8 cellular contexts compared by ENCODE assay signal in the genomic region with DNA sequence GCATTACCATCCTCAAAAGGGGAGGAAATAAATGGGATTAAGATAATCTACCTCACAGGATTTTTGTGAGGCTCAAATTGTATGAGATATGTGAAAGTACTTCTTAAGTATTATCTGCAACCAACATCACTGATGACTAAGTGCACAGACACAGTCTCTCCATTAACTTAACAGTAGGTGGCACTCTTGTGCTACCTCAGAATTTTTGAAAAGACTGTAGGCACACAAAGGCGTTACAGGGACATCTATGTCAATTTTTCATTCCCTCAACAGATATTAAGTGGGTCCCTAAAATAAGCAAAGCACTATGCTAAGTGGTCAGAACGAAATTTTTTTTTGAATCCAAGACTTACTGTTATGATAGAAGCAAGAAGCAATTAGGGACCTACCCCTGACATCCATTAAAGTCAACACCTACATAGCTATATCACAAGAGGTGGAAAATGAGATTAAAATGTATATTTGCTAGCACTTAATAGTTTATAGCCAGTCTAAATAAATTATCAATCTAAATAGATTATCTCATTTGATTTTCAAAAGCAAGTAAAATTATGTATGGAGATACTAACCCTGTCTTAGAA. TPM values are rescaled to one million over a fixed set of nuclear protein-coding genes. Genes with fewer than 3 reads are reported as not detected.
DNase-seq lines count a peak whose midpoint lies in the region; ATAC-seq and TF ChIP-seq lines count a peak whose summit lies in the region.

No MANE protein-coding gene starts in this region.

- H3F3A ChIP-seq in MM.1S (ENCODE audit: insufficient read depth, low read length) (no peaks in the 10 kb centered on the region), SK-N-SH (replicated peaks; ENCODE audit: insufficient read depth) (peaks cover 31% of the 10 kb centered on the region)

- peaks cover 0 to 5% (median 1%) of the 10 kb centered on the region in 4 donors for H3K4me1 Mint-ChIP-seq in naive thymus-derived CD8-positive, alpha-beta T cell

- no peaks in the 10 kb centered on the region for H3K79me1 ChIP-seq in neuronal stem cell (ENCODE audit: low read depth, low read length)

- H3K14ac ChIP-seq in neuronal stem cell (ENCODE audit: low read length), result no peak overlapping the region

- H3K9me3 ChIP-seq in MM.1S (replicated peaks; ENCODE audit: insufficient read depth, low read length), result no peaks in the 10 kb centered on the region
- H3K9me3 ChIP-seq in SK-N-SH, result no peaks in the 10 kb centered on the region
- no peaks in the 10 kb centered on the region for H3K9me3 ChIP-seq in neuronal stem cell (replicated peaks in 1 of 2; ENCODE audit: control insufficient read depth in 2 of 2, insufficient read depth in 1 of 2, low read depth in 1 of 2, low read length in 2 of 2)

- H3K9me2 ChIP-seq in MM.1S (replicated peaks; ENCODE audit: insufficient read depth, low read length) (no peaks in the 10 kb centered on the region), SK-N-SH (no peaks in the 10 kb centered on the region)

- H3K9ac ChIP-seq in MM.1S (ENCODE audit: low read length), result no peak overlapping the region
- no peak overlapping the region for H3K9ac ChIP-seq in SK-N-SH
- H3K9ac ChIP-seq in neuronal stem cell (ENCODE audit: low read depth, low read length, poor library complexity), result no peak overlapping the region

- ATAC-seq in esophagus mucosa, result peak; percentile 78
- ATAC-seq in naive thymus-derived CD8-positive, alpha-beta T cell, result peak; percentile 72 to 75

- peaks cover 16 to 88% (median 35%) of the 10 kb centered on the region in 3 donors for H3K36me3 Mint-ChIP-seq in naive thymus-derived CD8-positive, alpha-beta T cell

- H4K91ac ChIP-seq in neuronal stem cell (ENCODE audit: low read depth, low read length, poor library complexity), result no peak overlapping the region

- peaks cover 0 to 3% (median 0%) of the 10 kb centered on the region in 9 donors for H3K9me3 Mint-ChIP-seq in naive thymus-derived CD8-positive, alpha-beta T cell

- H3K4me3 ChIP-seq in MM.1S (ENCODE audit: low read length), result no peak overlapping the region
- no peak overlapping the region; a peak in 1 of 4 replicates for H3K4me3 ChIP-seq in SK-N-SH (ENCODE audit: low read depth in 2 of 2, low read length in 1 of 2)
- H3K4me3 ChIP-seq in neuronal stem cell (ENCODE audit: low read length in 2 of 2), result no peak overlapping the region

- no peak overlapping the region for H3K4me2 ChIP-seq in MM.1S (ENCODE audit: low read depth, low read length)
- no peak overlapping the region for H3K4me2 ChIP-seq in SK-N-SH
- H3K4me2 ChIP-seq in neuronal stem cell (ENCODE audit: insufficient read depth, low read length, poor library complexity, severe bottlenecking), result no peak overlapping the region

- POLR2A ChIA-PET in SK-N-SH (lab: Yijun Ruan, JAX), result no interaction called here
- POLR2A ChIA-PET in naive thymus-derived CD8-positive, alpha-beta T cell (lab: Charles Lee), result no interaction called here

- H3K18ac ChIP-seq in neuronal stem cell (ENCODE audit: low read length), result no peak overlapping the region

- H3K27ac Mint-ChIP-seq in naive thymus-derived CD8-positive, alpha-beta T cell, result peak overlapping the region in 1 of 10 donors; percentile 21

- H2AK5ac ChIP-seq in neuronal stem cell (ENCODE audit: low read depth, low read length), result no peak overlapping the region

- H3K4me1 ChIP-seq in MM.1S (ENCODE audit: low read length) (no peaks in the 10 kb centered on the region), SK-N-SH (ENCODE audit: control insufficient read depth in 1 of 2, insufficient read depth in 2 of 2, low read depth in 1 of 2, low read length in 1 of 2) (peaks cover 0 to 13% of the 10 kb centered on the region in 2 experiments; a peak in 1 of 4 replicates), neuronal stem cell (ENCODE audit: control insufficient read depth in 2 of 2, insufficient read depth in 1 of 2, low read depth in 1 of 2, low read length in 2 of 2) (no peaks in the 10 kb centered on the region)

- H3K4ac ChIP-seq in neuronal stem cell (ENCODE audit: low read length), result no peak overlapping the region

- peak; percentile 67 for DNase-seq in DMS53 (lab: John Stamatoyannopoulos, UW)
- peak; percentile 55 for DNase-seq in GM20000 (ENCODE audit: low spot score)
- peak; percentile 59 for DNase-seq in MM.1S
- peak; percentile 48 for DNase-seq in SK-N-SH
- DNase-seq in naive thymus-derived CD8-positive, alpha-beta T cell, result peak in 4 of 10 donors; percentile 8 to 48 (median 45)
- no peak for DNase-seq in neuronal stem cell (ENCODE audit: low spot score)
- DNase-seq in GM19238 (ENCODE audit: insufficient read length, low spot score), result no peak

- H2AFZ ChIP-seq in MM.1S (ENCODE audit: low read length), result no peak overlapping the region
- no peak overlapping the region for H2AFZ ChIP-seq in SK-N-SH (ENCODE audit: low read depth)
- no peak overlapping the region for H2AFZ ChIP-seq in neuronal stem cell (ENCODE audit: low read length)

- no peak overlapping the region for H3K27ac ChIP-seq in MM.1S (ENCODE audit: low read length)
- no peak overlapping the region for H3K27ac ChIP-seq in SK-N-SH (ENCODE audit: low read depth in 2 of 2, low read length in 1 of 2)
- no peak overlapping the region for H3K27ac ChIP-seq in neuronal stem cell (replicated peaks; ENCODE audit: low read length)

- CTCF ChIA-PET in SK-N-SH (lab: Yijun Ruan, JAX), result interaction anchor here (0.7 to 11.9 kb wide), 13 partner anchors 9 to 276 kb away, joined by 3 to 133 read pairs (median 5); no protein-coding TSS in a partner anchor

- H2BK12ac ChIP-seq in neuronal stem cell (ENCODE audit: low read length), result no peak overlapping the region

- no peak overlapping the region for H2BK120ac ChIP-seq in neuronal stem cell (ENCODE audit: low read depth, low read length)

- no peaks in the 10 kb centered on the region for H4K20me1 ChIP-seq in MM.1S (ENCODE audit: insufficient read depth, low read length)
- no peaks in the 10 kb centered on the region for H4K20me1 ChIP-seq in SK-N-SH (ENCODE audit: insufficient read depth)

- H3K36me3 ChIP-seq in MM.1S (replicated peaks; ENCODE audit: insufficient read depth, low read length) (no peaks in the 10 kb centered on the region), SK-N-SH (replicated peaks in 1 of 2; ENCODE audit: control insufficient read depth in 1 of 2, insufficient read depth in 2 of 2, low read length in 1 of 2) (peaks cover 40 to 55% of the 10 kb centered on the region in 2 experiments), neuronal stem cell (replicated peaks in 1 of 2; ENCODE audit: control insufficient read depth in 2 of 2, insufficient read depth in 2 of 2, low read length in 2 of 2) (peaks cover 10 to 86% of the 10 kb centered on the region in 2 donors)

- no peak overlapping the region for H4K8ac ChIP-seq in neuronal stem cell (ENCODE audit: low read depth, low read length)

- H2BK5ac ChIP-seq in neuronal stem cell (ENCODE audit: low read length), result no peak overlapping the region

- H3K27me3 ChIP-seq in MM.1S (replicated peaks; ENCODE audit: insufficient read depth, low read length) (no peaks in the 10 kb centered on the region), SK-N-SH (ENCODE audit: insufficient read depth) (no peaks in the 10 kb centered on the region), neuronal stem cell (ENCODE audit: control insufficient read depth in 3 of 3, insufficient read depth in 3 of 3, low read depth in 1 of 3, low read length in 3 of 3) (no peaks in the 10 kb centered on the region)

- peak; percentile 73 for TF ChIP-seq RAD21 in SK-N-SH (IDR thresholded peaks at IDR 0.05; ENCODE audit: low read length)

- TF ChIP-seq CTCF in GM20000 (IDR thresholded peaks at IDR 0.05; ENCODE audit: extremely low read depth, missing control alignments) (peak; percentile 54), MM.1S (IDR thresholded peaks at IDR 0.05; ENCODE audit: low read length) (peak; percentile 77), SK-N-SH (IDR thresholded peaks at IDR 0.05) (peak; percentile 83)

- no peak for TF ChIP-seq EP300 in SK-N-SH (IDR thresholded peaks at IDR 0.05; ENCODE audit: borderline replicate concordance in 1 of 2, low read depth in 1 of 2, low read length in 1 of 2)

- no peak overlapping the region for H2BK15ac ChIP-seq in neuronal stem cell (ENCODE audit: low read length)

- H3K23ac ChIP-seq in neuronal stem cell (ENCODE audit: low read depth, low read length, poor library complexity), result no peak overlapping the region

- WGBS in SK-N-SH (ENCODE audit: low lambda C conversion rate), result 16% methylated on average over 2 of the region's 2 CpGs
- no CpG with 5 or more reads among the region's 2 CpGs for WGBS in neuronal stem cell (ENCODE audit: extremely low coverage in 2 of 2, insufficient read length in 2 of 2, insufficient replicate concordance in 1 of 2), 2 donors

- no peaks in the 10 kb centered on the region for H3K79me2 ChIP-seq in MM.1S (ENCODE audit: low read length)
- no peaks in the 10 kb centered on the region for H3K79me2 ChIP-seq in SK-N-SH (ENCODE audit: insufficient read depth)

- no peaks in the 10 kb centered on the region for H3K27me3 Mint-ChIP-seq in naive thymus-derived CD8-positive, alpha-beta T cell

- no peak overlapping the region for H3K4me3 Mint-ChIP-seq in naive thymus-derived CD8-positive, alpha-beta T cell

TF ChIP-seq in SK-N-SH, 30 proteins besides CTCF, POLR2A, EP300 and RAD21 (continues in another document):
- TF ChIP-seq EZH2phosphoT487 (IDR thresholded peaks at IDR 0.05; ENCODE audit: borderline replicate concordance, low read depth) (no peak), TEAD4 (IDR thresholded peaks at IDR 0.05; ENCODE audit: borderline replicate concordance, insufficient read depth) (no peak), FOSL2 (IDR thresholded peaks at IDR 0.05; ENCODE audit: borderline replicate concordance, low read depth) (peak; percentile 29; the same call in 1 of the 2 replicates), CHD2 (IDR thresholded peaks at IDR 0.05; ENCODE audit: low read length, partially characterized antibody) (no peak), SMC3 (IDR thresholded peaks at IDR 0.05; ENCODE audit: low read depth, low read length) (peak; percentile 53), PBX3 (IDR thresholded peaks at IDR 0.05) (no peak)

RNA-seq across cellular contexts. Expression of gene RYK, which starts 52.9 kb away (rescaled TPM):
- polyA plus RNA-seq in SK-N-SH (2012; rRNA removed), result 25.9 and 36.2 TPM in 2 replicates
- polyA plus RNA-seq in SK-N-SH (2012; cell fraction: cytosol; rRNA removed), result 32.7 and 34.4 TPM in 2 replicates
- polyA plus RNA-seq in SK-N-SH (2012; cell fraction: nucleus; rRNA removed), result 20.1 and 54.3 TPM in 2 replicates
- 32.2 TPM for total RNA-seq in esophagus mucosa
- 10 to 100 TPM; 57.2 to 59.2 TPM for total RNA-seq in naive thymus-derived CD8-positive, alpha-beta T cell
- 10 to 100 TPM in 1 of 3 donors, 1 to 10 TPM in 2; 6.3 to 15.6 (median 9.6) TPM for polyA plus RNA-seq in naive thymus-derived CD8-positive, alpha-beta T cell
- polyA plus RNA-seq in neuronal stem cell (2013, experiment 1 of 2), result 73.2 TPM
- polyA plus RNA-seq in neuronal stem cell (2013, experiment 2 of 2), result 76.3 TPM

Comparison
In these comparisons a context has a peak if more than half of its experiments do, and no peak if none do; other contexts are left out.
1. DNase-seq: peak in DMS53 (single experiment), GM20000 (single experiment), MM.1S (single experiment) and SK-N-SH (single experiment); none in neuronal stem cell (single experiment) and GM19238 (single experiment).
2. Peak in every context shown above with its lines, with median percentiles within 50 percentile points of each other: CTCF ChIP-seq.